Comparison of ENCODE assay signal across 20 cellular contexts in the genomic region with DNA sequence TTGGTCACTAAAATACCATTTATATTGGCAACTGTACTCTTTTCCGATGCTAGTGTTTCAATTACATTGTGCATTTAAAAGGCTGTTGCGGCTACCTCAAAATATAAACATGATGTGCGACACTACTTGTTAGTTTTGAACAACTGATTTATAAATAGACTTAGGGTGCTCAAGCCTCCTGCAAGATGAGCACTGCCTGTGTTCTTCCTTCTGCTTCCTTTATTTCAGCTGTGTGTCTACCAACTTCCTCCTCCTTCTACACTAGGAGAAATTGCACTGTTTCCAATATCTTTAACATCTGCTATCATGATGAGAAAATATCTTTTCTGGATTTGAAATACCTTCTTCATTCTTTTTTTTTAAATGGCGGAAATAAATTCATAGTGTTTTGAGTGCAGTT. TPM values are rescaled to one million over a fixed set of nuclear protein-coding genes. Genes with fewer than 3 reads are reported as not detected.
DNase-seq lines count a peak whose midpoint lies in the region; FAIRE-seq and TF ChIP-seq lines count a peak whose summit lies in the region.
"Had no signal": no experiment of that assay in that cellular context is flagged by ENCODE, and none has a peak within 500 bp of the region (broad histone marks: within the 10 kb centered on the region; RNA-seq: fewer than 3 reads in every experiment).

No MANE protein-coding gene starts in this region.

- peaks cover 0 to 63% (median 9%) of the 10 kb centered on the region in 10 experiments; a peak in 13 of 20 replicates for H3K4me1 ChIP-seq in BLaER1 treated with 17β-estradiol and CSF1 and Interleukin-3, amounts not matched to agents 10 nM and 100 nM
- H3K4me1 ChIP-seq in small intestine (ENCODE audit: control insufficient read depth in 2 of 2, insufficient read depth in 1 of 2, low read depth in 1 of 2, low read length in 1 of 2), result no peaks in the 10 kb centered on the region
- no peaks in the 10 kb centered on the region for H3K4me1 ChIP-seq in effector memory CD4-positive, alpha-beta T cell (ENCODE audit: control insufficient read depth, insufficient read depth, low read length, poor library complexity, severe bottlenecking)

- peak overlapping the region in 2 of 11 experiments; percentile 30 to 35; a peak in 2 of 22 replicates for H3K27ac ChIP-seq in BLaER1 treated with 17β-estradiol and CSF1 and Interleukin-3, amounts not matched to agents 10 nM and 100 nM
- no peak overlapping the region for H3K27ac ChIP-seq in small intestine (ENCODE audit: low read depth in 1 of 2, low read length in 1 of 2)
- no peak overlapping the region for H3K27ac ChIP-seq in effector memory CD4-positive, alpha-beta T cell (ENCODE audit: insufficient read depth, low read length, poor library complexity, severe bottlenecking)

- FAIRE-seq in H54 (lab: Jason Lieb, UNC) (no peak), small intestine (lab: Jason Lieb, UNC) (no peak)
- FAIRE-seq: K562 had no signal

- DNase-seq in KBM-7 (peak; percentile 47), NOMO-1 treated with dmso at 0.1 percent for 144 hours (lab: John Stamatoyannopoulos, UW; ENCODE audit: unreplicated experiment) (peak; percentile 32), medulla oblongata (ENCODE audit: extremely low spot score) (peak; percentile 20), H54 (ENCODE audit: insufficient read length, low spot score) (no peak), HK-2 (ENCODE audit: unreplicated experiment) (no peak), small intestine (no peak)
- DNase-seq in effector memory CD4-positive, alpha-beta T cell, result no peak
- DNase-seq: Calu3; CD4-positive, alpha-beta memory T cell; DMS53; NCI-H1105 treated with DMSO at 0.1 percent for 48 hours; NCI-H187; NCI-H226; NCI-H524 treated with DMSO at 0.1 percent for 48 hours; OCI-M1; RPMI8226; T-cell had no signal

- no peak for TF ChIP-seq POLR2A in H54 (IDR thresholded peaks at IDR 0.05; ENCODE audit: low read depth, low read length)

- no peaks in the 10 kb centered on the region for H3K27me3 ChIP-seq in BLaER1 treated with 17β-estradiol and CSF1 and Interleukin-3, amounts not matched to agents 10 nM and 100 nM
- no peaks in the 10 kb centered on the region for H3K27me3 ChIP-seq in small intestine (ENCODE audit: control insufficient read depth in 2 of 2, insufficient read depth in 2 of 2, low read length in 2 of 2)
- H3K27me3 ChIP-seq in effector memory CD4-positive, alpha-beta T cell (replicated peaks; ENCODE audit: control insufficient read depth, insufficient read depth, low read length, poor library complexity, severe bottlenecking), result no peaks in the 10 kb centered on the region

- peaks cover 21 to 71% (median 53%) of the 10 kb centered on the region in 11 experiments; a peak in 21 of 22 replicates for H3K9me3 ChIP-seq in BLaER1 treated with 17β-estradiol and CSF1 and Interleukin-3, amounts not matched to agents 10 nM and 100 nM (replicated peaks in 1 of 11)
- H3K9me3 ChIP-seq in small intestine (ENCODE audit: control insufficient read depth, low read depth), result no peaks in the 10 kb centered on the region
- H3K9me3 ChIP-seq in effector memory CD4-positive, alpha-beta T cell (ENCODE audit: control insufficient read depth, low read length), result no peaks in the 10 kb centered on the region

- peaks cover 0 to 100% (median 36%) of the 10 kb centered on the region in 11 experiments; a peak in 13 of 22 replicates for H4K20me1 ChIP-seq in BLaER1 treated with 17β-estradiol and CSF1 and Interleukin-3, amounts not matched to agents 10 nM and 100 nM

- in situ Hi-C loops in KBM-7 (cut with MboI; ENCODE audit: low pct_unique_long_range_greater_than_20kb, low sequenced_read_pairs), result no loop called here

- H3K36me3 ChIP-seq in BLaER1 treated with 17β-estradiol and CSF1 and Interleukin-3, amounts not matched to agents 10 nM and 100 nM, result peaks cover 40 to 86% (median 60%) of the 10 kb centered on the region in 11 experiments
- peaks cover 0 to 3% of the 10 kb centered on the region in 2 donors for H3K36me3 ChIP-seq in small intestine (ENCODE audit: control insufficient read depth in 2 of 2, insufficient read depth in 2 of 2, low read length in 2 of 2)
- no peaks in the 10 kb centered on the region for H3K36me3 ChIP-seq in effector memory CD4-positive, alpha-beta T cell (ENCODE audit: control insufficient read depth, insufficient read depth, low read length)

- H3K4me2 ChIP-seq in BLaER1 treated with 17β-estradiol and CSF1 and Interleukin-3, amounts not matched to agents 10 nM and 100 nM, result peak overlapping the region in 6 of 11 experiments; percentile 9 to 70 (median 58); a peak in 11 of 22 replicates
- H3K4me2 ChIP-seq: GM23338 had no signal

- H3K4me3 ChIP-seq in BLaER1 treated with 17β-estradiol and CSF1 and Interleukin-3, amounts not matched to agents 10 nM and 100 nM, result no peak overlapping the region
- no peak overlapping the region for H3K4me3 ChIP-seq in small intestine (ENCODE audit: low read depth in 1 of 2, low read length in 2 of 2)
- H3K4me3 ChIP-seq in effector memory CD4-positive, alpha-beta T cell (ENCODE audit: insufficient read depth, low read depth, low read length, poor library complexity, severe bottlenecking), result no peak overlapping the region
- H3K4me3 ChIP-seq: GM23338, K562 had no signal

- 76 to 95% (median 83%) methylated on average over 4 of the region's 4 CpGs for WGBS in small intestine, 3 donors

- H3K9ac ChIP-seq in BLaER1 treated with 17β-estradiol and CSF1 and Interleukin-3, amounts not matched to agents 10 nM and 100 nM, result no peak overlapping the region

RNA-seq across cellular contexts. Expression of a gene that starts 24.0 kb away (rescaled TPM):
- polyA plus RNA-seq in small intestine, result 1 to 10 TPM; 3.0 to 5.4 (median 3.9) TPM

Comparison
In these comparisons a context has a peak if more than half of its experiments do, and no peak if none do; other contexts are left out.
1. DNase-seq: peak in KBM-7 (single experiment), NOMO-1 treated with dmso at 0.1 percent for 144 hours (single experiment) and medulla oblongata (single experiment); none in H54 (single experiment), HK-2 (single experiment), small intestine (single experiment) and effector memory CD4-positive, alpha-beta T cell (0 of 3).